In genomic region chr19:8529369-8530006, GRCh38 we compare ENCODE assay signal across 13 cellular contexts. TPM values are rescaled to one million over a fixed set of nuclear protein-coding genes. Genes with fewer than 3 reads are reported as not detected.
"Had no signal": no experiment of that assay in that cellular context is flagged by ENCODE, and none has a peak within 500 bp of the region (broad histone marks: within the 10 kb centered on the region; RNA-seq: fewer than 3 reads in every experiment).

No MANE protein-coding gene starts in this region.

- ATAC-seq: left colon had no signal

- H3K27me3 Mint-ChIP-seq: activated naive CD4-positive, alpha-beta T cell treated with anti-CD3 and anti-CD28 coated beads, Interleukin-2, amount 10 ng/mL, durations not matched to agents 7 days and 5 days; naive B cell had no signal

- H3K4me3 ChIP-seq: adrenal gland, lung, ovary, vagina had no signal

- H3K9me3 Mint-ChIP-seq: activated naive CD4-positive, alpha-beta T cell treated with anti-CD3 and anti-CD28 coated beads, Interleukin-2, amount 10 ng/mL, durations not matched to agents 7 days and 5 days; activated T-helper 1 cell treated with anti-CD3 and anti-CD28 coated beads, Interleukin-12 subunit alpha, Interleukin-12 subunit beta, Interleukin-2, Interleukin-4 antibody, amounts not matched to agents 30 ng/mL and 10 ng/mL and 1 ng/mL, durations not matched to agents 14 hours and 24 hours and 36 hours; naive B cell had no signal

- DNase-seq: activated CD4-positive, alpha-beta T cell treated with anti-CD3 and anti-CD28 coated beads for 4 hours; activated naive CD4-positive, alpha-beta T cell treated with anti-CD3 and anti-CD28 coated beads, Interleukin-2, amount 10 ng/mL, durations not matched to agents 7 days and 5 days; adrenal gland; cerebellar nuclear complex; left colon; midbrain; naive B cell; stimulated activated CD4-positive, alpha-beta T cell treated with anti-CD3 and anti-CD28 coated beads, Interleukin-4, amount 100 ng/mL, for 1 hour had no signal

- H3K36me3 ChIP-seq: ovary, vagina had no signal

- H3K9me3 ChIP-seq: adrenal gland, ovary, vagina had no signal

- H3K27ac ChIP-seq: adrenal gland, ovary, vagina had no signal

- H3K4me3 Mint-ChIP-seq: activated naive CD4-positive, alpha-beta T cell treated with anti-CD3 and anti-CD28 coated beads, Interleukin-2, amount 10 ng/mL, durations not matched to agents 7 days and 5 days; activated T-helper 1 cell treated with anti-CD3 and anti-CD28 coated beads, Interleukin-12 subunit alpha, Interleukin-12 subunit beta, Interleukin-2, Interleukin-4 antibody, amounts not matched to agents 30 ng/mL and 10 ng/mL and 1 ng/mL, durations not matched to agents 14 hours and 24 hours and 36 hours; naive B cell had no signal

- H3K27me3 ChIP-seq: adrenal gland, ovary, vagina had no signal

- H3K27ac Mint-ChIP-seq: activated T-helper 1 cell treated with anti-CD3 and anti-CD28 coated beads, Interleukin-12 subunit alpha, Interleukin-12 subunit beta, Interleukin-2, Interleukin-4 antibody, amounts not matched to agents 30 ng/mL and 10 ng/mL and 1 ng/mL, durations not matched to agents 14 hours and 24 hours and 36 hours; naive B cell had no signal

RNA-seq across cellular contexts. Expression of gene PRAM1, which starts 27.0 kb away (rescaled TPM):
- total RNA-seq: dermis microvascular lymphatic vessel endothelial cell had no signal
